23 cellular contexts compared by ENCODE assay signal in the genomic region with DNA sequence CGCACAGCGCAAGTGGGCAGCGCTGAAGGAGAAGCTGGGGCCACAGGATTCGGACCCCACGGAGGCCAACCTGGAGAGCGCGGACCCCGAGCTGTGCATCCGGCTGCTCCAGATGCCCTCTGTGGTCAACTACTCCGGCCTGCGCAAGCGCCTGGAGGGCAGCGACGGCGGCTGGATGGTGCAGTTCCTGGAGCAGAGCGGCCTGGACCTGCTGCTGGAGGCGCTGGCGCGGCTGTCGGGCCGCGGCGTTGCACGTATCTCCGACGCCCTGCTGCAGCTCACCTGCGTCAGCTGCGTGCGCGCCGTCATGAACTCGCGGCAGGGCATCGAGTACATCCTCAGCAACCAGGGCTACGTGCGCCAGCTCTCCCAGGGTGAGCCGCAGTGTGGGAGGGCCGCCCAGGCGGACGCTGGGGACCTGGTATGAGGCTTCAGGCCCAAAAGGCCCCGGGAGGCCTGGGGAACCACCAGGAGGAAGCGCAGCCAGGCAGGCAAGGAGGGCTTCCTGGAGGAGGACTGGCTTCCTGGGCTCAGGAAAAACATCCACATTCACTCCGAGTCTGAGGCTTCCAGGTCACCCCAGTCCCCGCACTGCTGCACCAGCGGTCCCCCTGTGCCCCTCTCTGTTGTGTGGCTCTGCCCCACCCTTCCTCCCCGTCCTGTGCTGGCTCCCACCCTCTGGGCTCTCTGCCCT. TPM values are rescaled to one million over a fixed set of nuclear protein-coding genes. Genes with fewer than 3 reads are reported as not detected.
A peak's percentile ranks its signal among the peaks of the same experiment; 100 is the strongest.
DNase-seq lines count a peak whose midpoint lies in the region; ATAC-seq, FAIRE-seq and TF ChIP-seq lines count a peak whose summit lies in the region.
"Had no signal": no experiment of that assay in that cellular context is flagged by ENCODE, and none has a peak within 500 bp of the region (broad histone marks: within the 10 kb centered on the region; RNA-seq: fewer than 3 reads in every experiment).

No MANE protein-coding gene starts in this region.

- H2BK15ac ChIP-seq in mesendoderm (replicated peaks; ENCODE audit: low read depth), result no peak overlapping the region

- TF ChIP-seq CTCF in A549 (IDR thresholded peaks at IDR 0.05) (no peak), dorsolateral prefrontal cortex (IDR thresholded peaks at IDR 0.05 in 54 of 56, conservative IDR thresholded peaks at IDR 0.05 in 2 of 56; ENCODE audit: low read depth in 1 of 56, partially characterized antibody in 56 of 56) (no peak), prostate gland (IDR thresholded peaks at IDR 0.05) (no peak), foreskin keratinocyte (conservative IDR thresholded peaks at IDR 0.05) (no peak)

- H3K4me1 ChIP-seq in A549, result peaks cover 46% of the 10 kb centered on the region
- peaks cover 11% of the 10 kb centered on the region for H3K4me1 ChIP-seq in HUES48 (ENCODE audit: control insufficient read depth, insufficient read depth, low read length)
- peaks cover 2% of the 10 kb centered on the region for H3K4me1 ChIP-seq in mesendoderm (ENCODE audit: control insufficient read depth, low read depth, low read length)
- H3K4me1 ChIP-seq in prostate gland (replicated peaks), result no peaks in the 10 kb centered on the region
- H3K4me1 ChIP-seq in foreskin keratinocyte, result no peaks in the 10 kb centered on the region
- H3K4me1 ChIP-seq: BE2C, HAP-1 had no signal

- H3K4me3 ChIP-seq in A549, result no peak overlapping the region
- peak overlapping the region; percentile 34; the same call in 1 of the 2 replicates for H3K4me3 ChIP-seq in HUES48 (ENCODE audit: low read depth, low read length)
- no peak overlapping the region for H3K4me3 ChIP-seq in dorsolateral prefrontal cortex
- no peak overlapping the region for H3K4me3 ChIP-seq in mesendoderm (ENCODE audit: low read length)
- H3K4me3 ChIP-seq in prostate gland, result no peak overlapping the region
- H3K4me3 ChIP-seq: GM23248, HAP-1 had no signal

- no peak overlapping the region for H4K5ac ChIP-seq in mesendoderm (ENCODE audit: low read length)

- H3K79me1 ChIP-seq in mesendoderm (ENCODE audit: low read length), result peaks cover 2% of the 10 kb centered on the region

- no peak overlapping the region for H3K9ac ChIP-seq in HUES48 (ENCODE audit: low read depth, low read length)
- no peak overlapping the region for H3K9ac ChIP-seq in mesendoderm (ENCODE audit: low read length)
- H3K9ac ChIP-seq: GM23248 had no signal

- no peak for TF ChIP-seq EP300 in A549 (IDR thresholded peaks at IDR 0.05)

- DNase-seq in A549 (ENCODE audit: low read depth in 1 of 2, low spot score in 1 of 2) (no peak), dorsolateral prefrontal cortex (no peak), mesendoderm (no peak), prostate gland (ENCODE audit: low spot score) (no peak), foreskin keratinocyte (no peak), SW 1271 (lab: John Stamatoyannopoulos, UW) (no peak)
- DNase-seq in NK-92 treated with Interleukin-12 subunit alpha and Interleukin-12 subunit beta, amount 100 ng/mL, for 24 hours (lab: John Stamatoyannopoulos, UW), result no peak
- DNase-seq: BE2C; CD4-positive, alpha-beta memory T cell; DMS153; GM23248; MM.1S; NCI-H1048; NCI-H1417 treated with DMSO at 0.1 percent for 48 hours; NCI-H187; NCI-H446 treated with DMSO at 0.1 percent for 48 hours; NCI-H526 treated with DMSO at 0.1 percent for 48 hours; PC-3; SHP77 had no signal

- H3K27ac ChIP-seq in A549 (no peak overlapping the region), HUES48 (ENCODE audit: low read depth, low read length) (no peak overlapping the region), dorsolateral prefrontal cortex (peak overlapping the region in 56 of 59 donors; percentile 9 to 99 (median 93)), mesendoderm (ENCODE audit: low read depth, low read length) (no peak overlapping the region), prostate gland (no peak overlapping the region), foreskin keratinocyte (no peak overlapping the region)
- H3K27ac ChIP-seq: GM23248 had no signal

- no peaks in the 10 kb centered on the region for H3K9me3 ChIP-seq in A549
- peaks cover 9% of the 10 kb centered on the region for H3K9me3 ChIP-seq in HUES48 (ENCODE audit: control insufficient read depth, insufficient read depth, low read length)
- H3K9me3 ChIP-seq in prostate gland, result no peaks in the 10 kb centered on the region
- H3K9me3 ChIP-seq: BE2C, HAP-1 had no signal

- H3K56ac ChIP-seq in mesendoderm (ENCODE audit: low read length), result peak overlapping the region; percentile 69

- intact Hi-C loops in dorsolateral prefrontal cortex (cut with DNase I), result no loop called here
- intact Hi-C loops in prostate gland (cut with DNase I), result no loop called here

- TF ChIP-seq POLR2A in A549 (IDR thresholded peaks at IDR 0.05; ENCODE audit: low read length) (no peak), prostate gland (IDR thresholded peaks at IDR 0.05) (no peak)

- no peak overlapping the region for H3K18ac ChIP-seq in mesendoderm (ENCODE audit: low read length)

- H3K23ac ChIP-seq in mesendoderm (ENCODE audit: low read length), result no peak overlapping the region

- H3K27me3 ChIP-seq in HUES48 (ENCODE audit: control insufficient read depth, insufficient read depth, low read length) (no peaks in the 10 kb centered on the region), dorsolateral prefrontal cortex (no peaks in the 10 kb centered on the region), mesendoderm (ENCODE audit: insufficient read depth, low read length, poor library complexity) (no peaks in the 10 kb centered on the region), prostate gland (replicated peaks; ENCODE audit: insufficient read depth) (no peaks in the 10 kb centered on the region), foreskin keratinocyte (no peaks in the 10 kb centered on the region)
- H3K27me3 ChIP-seq: BE2C had no signal

- no peak for ATAC-seq in A549
- no peak for ATAC-seq in foreskin keratinocyte
- ATAC-seq: PC-3 had no signal

- H2BK120ac ChIP-seq in mesendoderm (ENCODE audit: low read depth, low read length), result no peak overlapping the region

- no peak overlapping the region for H3K4ac ChIP-seq in mesendoderm (ENCODE audit: low read depth, low read length)

- FAIRE-seq in A549 (lab: Jason Lieb, UNC), result no peak
- FAIRE-seq: A204.1, GM12892 had no signal

- H3K4me2 ChIP-seq in A549 (no peak overlapping the region), mesendoderm (ENCODE audit: low read length) (no peak overlapping the region)

- no peak overlapping the region for H2BK5ac ChIP-seq in mesendoderm (ENCODE audit: low read length)

- whole genome bisulfite sequencing in A549 (ENCODE audit: missing lambda C conversion rate), result 93% methylated on average over 39 of the region's 46 CpGs
- no CpG with 5 or more reads among the region's 46 CpGs for WGBS in mesendoderm (ENCODE audit: extremely low coverage, insufficient coverage, low lambda C conversion rate)
- WGBS in prostate gland, result 92% methylated on average over 46 of the region's 46 CpGs

- H2AK5ac ChIP-seq in mesendoderm (ENCODE audit: low read length), result no peak overlapping the region

- TF ChIP-seq RAD21 in A549 (conservative IDR thresholded peaks at IDR 0.05 in 1 of 2, IDR thresholded peaks at IDR 0.05 in 1 of 2), result no peak

- CTCF ChIA-PET in A549 (lab: Yijun Ruan, JAX), result interaction anchor here (1.1 to 13.0 kb wide), 4 partner anchors 9 to 51 kb away, joined by 3 to 143 read pairs (median 56); a partner anchor contains a TSS

- no peaks in the 10 kb centered on the region for H3K79me2 ChIP-seq in mesendoderm (ENCODE audit: control insufficient read depth, insufficient read depth, low read length)

- POLR2A ChIA-PET in A549 (lab: Yijun Ruan, JAX), result no interaction called here

- H3K36me3 ChIP-seq in HUES48 (ENCODE audit: control insufficient read depth, insufficient read depth, low read length) (peaks cover 22% of the 10 kb centered on the region; the same call in 1 of the 2 replicates), mesendoderm (ENCODE audit: control insufficient read depth, insufficient read depth, low read length) (peaks cover 7% of the 10 kb centered on the region), prostate gland (peaks cover 0 to 4% of the 10 kb centered on the region in 2 donors)

- no peak overlapping the region for H4K8ac ChIP-seq in mesendoderm (ENCODE audit: low read depth, low read length)

TF ChIP-seq in A549, 52 proteins besides CTCF, POLR2A, EP300 and RAD21 (continues in another document):
- TF ChIP-seq EHMT2 (IDR thresholded peaks at IDR 0.05; ENCODE audit: low read depth), result no peak

RNA-seq across cellular contexts. Expression of a gene that starts 12.1 kb away (rescaled TPM):
- polyA plus RNA-seq in A549 (2011; rRNA removed), result 23.6 and 24.7 TPM in 2 replicates
- polyA plus RNA-seq in A549 (2012; cell fraction: cytosol; rRNA removed), result 68.4 and 94.0 TPM in 2 replicates
- 224 and 375 TPM in 2 replicates for polyA plus RNA-seq in A549 (2012; cell fraction: nucleus; rRNA removed)
- polyA plus RNA-seq in A549 (2017; fragmentation: RNase III; extraction: RNeasy Plus Mini Kit Qiagen cat#74134 plus additional on column Dnase treatment), result 71.2 to 76.6 TPM (median 72.0 TPM) in 3 replicates
- polyA minus RNA-seq in A549 (2011; rRNA and poly(A)+ RNA removed), result 19.6 and 27.7 TPM in 2 replicates
- total RNA-seq in dorsolateral prefrontal cortex, result 100 to 1,000 TPM in 97 of 120 experiments, 10 to 100 TPM in 23; 69.5 to 290 (median 127) TPM
- 34.4 TPM for polyA plus RNA-seq in mesendoderm (2013, experiment 1 of 2)
- 34.6 TPM for polyA plus RNA-seq in mesendoderm (2013, experiment 2 of 2)
- 100 to 1,000 TPM in 1 of 2 donors, 10 to 100 TPM in 1; 50.1 to 210 TPM for total RNA-seq in prostate gland
- 82.1 and 94.5 TPM in 2 replicates for total RNA-seq in foreskin keratinocyte
- 88.3 and 101 TPM in 2 replicates for polyA plus RNA-seq in foreskin keratinocyte

RNA-seq across cellular contexts. Expression of a gene that starts 22.5 kb away (rescaled TPM):
- polyA plus RNA-seq in A549 (2011; rRNA removed), result 8.8 and 10.1 TPM in 2 replicates
- 6.0 and 6.2 TPM in 2 replicates for polyA plus RNA-seq in A549 (2012; cell fraction: cytosol; rRNA removed)
- 17.9 and 19.6 TPM in 2 replicates for polyA plus RNA-seq in A549 (2012; cell fraction: nucleus; rRNA removed)
- polyA plus RNA-seq in A549 (2017; fragmentation: RNase III; extraction: RNeasy Plus Mini Kit Qiagen cat#74134 plus additional on column Dnase treatment), result 6.2 to 8.3 TPM (median 7.4 TPM) in 3 replicates
- polyA minus RNA-seq in A549 (2011; rRNA and poly(A)+ RNA removed), result 6.5 and 9.5 TPM in 2 replicates
- total RNA-seq in dorsolateral prefrontal cortex, result 10 to 100 TPM in 62 of 120 experiments, 1 to 10 TPM in 58; 4.2 to 28.9 (median 10.3) TPM
- 2.0 TPM for polyA plus RNA-seq in mesendoderm (2013, experiment 1 of 2)
- polyA plus RNA-seq in mesendoderm (2013, experiment 2 of 2), result 2.1 TPM
- total RNA-seq in prostate gland, result 10 to 100 TPM; 18.3 to 44.4 TPM
- total RNA-seq in foreskin keratinocyte, result 0.63 and 1.2 TPM in 2 replicates
- 0.43 and 1.1 TPM in 2 replicates for polyA plus RNA-seq in foreskin keratinocyte

RNA-seq across cellular contexts. Expression of a gene that starts 51.4 kb away (rescaled TPM):
- polyA plus RNA-seq in A549 (2011; rRNA removed) (90.0 and 94.2 TPM in 2 replicates), A549 (2017; fragmentation: RNase III; extraction: RNeasy Plus Mini Kit Qiagen cat#74134 plus additional on column Dnase treatment) (157 to 169 TPM (median 163 TPM) in 3 replicates), foreskin keratinocyte (182 and 190 TPM in 2 replicates)
- polyA plus RNA-seq in A549 (2012; cell fraction: cytosol; rRNA removed), result 477 and 601 TPM in 2 replicates
- polyA plus RNA-seq in A549 (2012; cell fraction: nucleus; rRNA removed), result 376 and 581 TPM in 2 replicates
- polyA minus RNA-seq in A549 (2011; rRNA and poly(A)+ RNA removed), result 12.3 and 14.4 TPM in 2 replicates
- total RNA-seq in dorsolateral prefrontal cortex (10 to 100 TPM; 23.3 to 52.5 (median 36.1) TPM), prostate gland (100 to 1,000 TPM; 249 to 514 TPM), foreskin keratinocyte (110 and 114 TPM in 2 replicates)
- 151 TPM for polyA plus RNA-seq in mesendoderm (2013, experiment 1 of 2)
- polyA plus RNA-seq in mesendoderm (2013, experiment 2 of 2), result 147 TPM

Comparison
In these comparisons a context has a peak if more than half of its experiments do, and no peak if none do; other contexts are left out.
1. H3K27ac ChIP-seq: peak in dorsolateral prefrontal cortex (56 of 59); none in A549 (0 of 2), HUES48 (single experiment), mesendoderm (single experiment), prostate gland (0 of 2) and foreskin keratinocyte (single experiment).